ENCODE assay signal across 1 cellular context in genomic region chr12:42238240-42239140, GRCh38.
TF ChIP-seq lines count a peak whose summit lies in the region.

TSS of gene YAF2 (minus strand) at chr12:42238248. CDS start at chr12:42238180, 68 bp downstream.

TF ChIP-seq in K562, 482 proteins besides CTCF, POLR2A, EP300 and RAD21 (continued from another document and continues in another):
- TF ChIP-seq MGA (IDR thresholded peaks at IDR 0.05) (peak; percentile 68), PURB (CRISPR knock-in tag; IDR thresholded peaks at IDR 0.05; ENCODE audit: low read depth) (no peak), ZNF696 (CRISPR knock-in tag; conservative IDR thresholded peaks at IDR 0.05) (no peak), IRF9 (tag; IDR thresholded peaks at IDR 0.05) (no peak), ATF2 (CRISPR knock-in tag; IDR thresholded peaks at IDR 0.05) (no peak), GTF2F1 (IDR thresholded peaks at IDR 0.05; ENCODE audit: low read depth, low read length) (no peak), ZNF311 (CRISPR knock-in tag; IDR thresholded peaks at IDR 0.05) (no peak), TFAM (CRISPR knock-in tag; conservative IDR thresholded peaks at IDR 0.05) (no peak), CUX1 (CRISPR knock-in tag; IDR thresholded peaks at IDR 0.05) (no peak), ZNF224 (CRISPR knock-in tag; IDR thresholded peaks at IDR 0.05) (no peak), DDX20 (tag; IDR thresholded peaks at IDR 0.05; ENCODE audit: low read depth) (no peak), ZBTB1 (CRISPR knock-in tag; IDR thresholded peaks at IDR 0.05; ENCODE audit: borderline replicate concordance, low read depth) (peak; percentile 91), CSDE1 (IDR thresholded peaks at IDR 0.05) (no peak), HSF4 (CRISPR knock-in tag; IDR thresholded peaks at IDR 0.05; ENCODE audit: borderline replicate concordance) (no peak), ZNF592 (IDR thresholded peaks at IDR 0.05) (no peak; the same call in 1 of the 2 replicates), ZNF24 (IDR thresholded peaks at IDR 0.05) (no peak), TCFL5 (CRISPR knock-in tag; conservative IDR thresholded peaks at IDR 0.05) (no peak), ELK1 (CRISPR knock-in tag; IDR thresholded peaks at IDR 0.05) (no peak), MTA1 (IDR thresholded peaks at IDR 0.05; ENCODE audit: borderline replicate concordance) (no peak), ZNF512 (tag; IDR thresholded peaks at IDR 0.05) (no peak)
